Comparison of ENCODE assay signal across 1 cellular context in genomic region chr12:47286676-47287075, GRCh38.
TF ChIP-seq lines count a peak whose summit lies in the region.

No MANE protein-coding gene starts in this region.

TF ChIP-seq in IMR-90, 13 proteins besides CTCF, POLR2A, EP300 and RAD21 (continued from another document):
- TF ChIP-seq MAFK (IDR thresholded peaks at IDR 0.05; ENCODE audit: low read depth, low read length): no peak
- TF ChIP-seq NFE2L2 (IDR thresholded peaks at IDR 0.05; ENCODE audit: low read depth, low read length): no peak
